8 cellular contexts compared by ENCODE assay signal in genomic region chr12:71754461-71755145, GRCh38. TPM values are rescaled to one million over a fixed set of nuclear protein-coding genes. Genes with fewer than 3 reads are reported as not detected.
DNase-seq lines count a peak whose midpoint lies in the region; ATAC-seq and TF ChIP-seq lines count a peak whose summit lies in the region.

A gene with protein sequence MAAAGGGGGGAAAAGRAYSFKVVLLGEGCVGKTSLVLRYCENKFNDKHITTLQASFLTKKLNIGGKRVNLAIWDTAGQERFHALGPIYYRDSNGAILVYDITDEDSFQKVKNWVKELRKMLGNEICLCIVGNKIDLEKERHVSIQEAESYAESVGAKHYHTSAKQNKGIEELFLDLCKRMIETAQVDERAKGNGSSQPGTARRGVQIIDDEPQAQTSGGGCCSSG (plus strand): TSS chr12:71754863. CDS start chr12:71755130, 267 bp downstream.

- TF ChIP-seq CTCF in AG04450 (IDR thresholded peaks at IDR 0.05; ENCODE audit: low read depth, low read length) (peak; percentile 34), VCaP (conservative IDR thresholded peaks at IDR 0.05) (peak; percentile 17), breast epithelium (IDR thresholded peaks at IDR 0.05) (peak in 2 of 3 donors; percentile 40 to 56)

- peak; percentile 86 for TF ChIP-seq POLR2A in breast epithelium (IDR thresholded peaks at IDR 0.05)

- CTCF ChIA-PET in AG04450 (lab: Charles Lee): interaction anchor here (0.6 to 5.8 kb wide), 10 partner anchors 22 to 187 kb away, joined by 3 to 33 read pairs (median 4); partner anchors contain the start of genes THAP2, TMEM19 and ZFC3H1

- H3K4me1 ChIP-seq in breast epithelium: no peaks in the 10 kb centered on the region

- peak; percentile 89 for ATAC-seq in GM18870 (IDR thresholded peaks at IDR 0.05; ENCODE audit: unreplicated experiment)
- ATAC-seq in HG03135 (IDR thresholded peaks at IDR 0.05; ENCODE audit: unreplicated experiment): peak; percentile 98

- intact Hi-C loops in breast epithelium (cut with DNase I; ENCODE audit: low total_unique reads): no loop called here

- H3K9me3 ChIP-seq in AG04450 (ENCODE audit: control insufficient read depth, insufficient read depth, low read length) (peaks cover 14% of the 10 kb centered on the region), breast epithelium (no peaks in the 10 kb centered on the region), iPS-18c (ENCODE audit: control insufficient read depth, insufficient read depth, low read length) (no peaks in the 10 kb centered on the region)

- H3K27me3 ChIP-seq in AG04450 (ENCODE audit: control insufficient read depth, insufficient read depth, low read length) (peaks cover 12% of the 10 kb centered on the region), breast epithelium (no peaks in the 10 kb centered on the region)

- peak; percentile 88 for DNase-seq in AG04450 (ENCODE audit: low read depth, low spot score)
- DNase-seq in NCI-H2196 treated with DMSO at 0.1 percent for 48 hours (lab: John Stamatoyannopoulos, UW; ENCODE audit: unreplicated experiment): peak; percentile 92
- DNase-seq in breast epithelium (ENCODE audit: low spot score in 2 of 2): peak; percentile 97 to 98

- H3K36me3 ChIP-seq in breast epithelium: no peaks in the 10 kb centered on the region

- peak within 1 kb of the TSS; percentile 89 for H3K4me3 ChIP-seq in AG04450 (ENCODE audit: low read depth, low read length)
- H3K4me3 ChIP-seq in breast epithelium: peak within 1 kb of the TSS; percentile 72 to 94 (median 93)
- peak within 1 kb of the TSS; percentile 95 for H3K4me3 ChIP-seq in iPS-18c (ENCODE audit: insufficient read depth, low read depth, low read length)
- H3K4me3 ChIP-seq in skin epidermis: peak within 1 kb of the TSS; percentile 62 to 96 (median 86)

- POLR2A ChIA-PET in AG04450 (lab: Yijun Ruan, JAX): interaction anchor here (0.7 to 1.7 kb wide), 2 partner anchors 85 to 91 kb away, joined by 3 to 11 read pairs; partner anchors contain the start of genes TBC1D15, THAP2 and ZFC3H1

- H3K27ac ChIP-seq in AG04450 (ENCODE audit: low read depth, low read length) (peak within 1 kb of the TSS; percentile 85), VCaP (peak within 1 kb of the TSS; percentile 94), breast epithelium (peak within 1 kb of the TSS; percentile 96 to 100), skin epidermis (peak within 1 kb of the TSS; percentile 87 to 98 (median 95))

RNA-seq across cellular contexts. Expression of the gene that starts here (rescaled TPM):
- 15.6 and 18.6 TPM in 2 replicates for polyA plus RNA-seq in AG04450 (2011; rRNA removed)
- polyA minus RNA-seq in AG04450 (2011; rRNA and poly(A)+ RNA removed): 10.6 and 20.2 TPM in 2 replicates
- 10 to 100 TPM; 22.1 to 26.9 (median 22.6) TPM for total RNA-seq in breast epithelium

Comparison
In these comparisons a context has a peak if more than half of its experiments do, and no peak if none do; other contexts are left out.
1. Peak in every context shown above with its lines: DNase-seq, ATAC-seq, H3K4me3 ChIP-seq and H3K27ac ChIP-seq.